In genomic region chr15:66897381-66897780, GRCh38 we compare ENCODE assay signal across 18 cellular contexts.
DNase-seq lines count a peak whose midpoint lies in the region; ATAC-seq and TF ChIP-seq lines count a peak whose summit lies in the region.
"Had no signal": no experiment of that assay in that cellular context is flagged by ENCODE, and none has a peak within 500 bp of the region (broad histone marks: within the 10 kb centered on the region; RNA-seq: fewer than 3 reads in every experiment).

No MANE protein-coding gene starts in this region.

- H3K27ac ChIP-seq in SK-N-MC: 0 out of 2 replicates have a peak overlapping the region, but pooled peaks have one; percentile 33
- H3K27ac ChIP-seq in vagina: no peak overlapping the region
- H3K27ac ChIP-seq: 22Rv1, HL-60 had no signal

- no peaks in the 10 kb centered on the region for H3K36me3 ChIP-seq in SK-N-MC (ENCODE audit: insufficient read depth, low read length)
- H3K36me3 ChIP-seq in vagina: no peaks in the 10 kb centered on the region
- H3K36me3 ChIP-seq: BE2C had no signal

- no peaks in the 10 kb centered on the region for H3K4me1 ChIP-seq in vagina
- H3K4me1 ChIP-seq: BE2C had no signal

- no peaks in the 10 kb centered on the region for H3K27me3 ChIP-seq in vagina
- H3K27me3 ChIP-seq: BE2C had no signal

- H3K9ac ChIP-seq in SK-N-MC (ENCODE audit: insufficient read length): no peak overlapping the region

- no peak overlapping the region for H3K4me3 ChIP-seq in SK-N-MC
- H3K4me3 ChIP-seq in vagina: no peak overlapping the region
- H3K4me3 ChIP-seq: A549, GM23338 had no signal

- intact Hi-C loops in vagina (cut with DNase I): no loop called here

- DNase-seq in activated effector memory CD4-positive, alpha-beta T cell treated with anti-CD3 and anti-CD28 coated beads, Interleukin-2, amount 50 U/mL, for 16 hours: peak; percentile 49
- no peak for DNase-seq in activated effector memory CD4-positive, alpha-beta T cell treated with Interleukin-2 at 50 U/mL for 16 hours
- no peak for DNase-seq in SK-N-MC (ENCODE audit: low read depth, low spot score)
- DNase-seq in omental fat pad (ENCODE audit: low spot score): no peak
- peak; percentile 25 to 37 for DNase-seq in vagina (ENCODE audit: extremely low spot score in 2 of 2)
- no peak for DNase-seq in AML-193 (lab: John Stamatoyannopoulos, UW)
- no peak for DNase-seq in NCI-H2171 treated with DMSO at 0.1 percent for 48 hours (lab: John Stamatoyannopoulos, UW)
- DNase-seq in OCI-M2 (lab: John Stamatoyannopoulos, UW; ENCODE audit: unreplicated experiment): no peak
- DNase-seq: BE2C; C1 segment of cervical spinal cord; Caco-2; CD4-positive, alpha-beta T cell; HCEC 1CT; IMR-90 had no signal

- TF ChIP-seq CTCF in omental fat pad (IDR thresholded peaks at IDR 0.05) (no peak), vagina (IDR thresholded peaks at IDR 0.05) (no peak)

- no peak for TF ChIP-seq POLR2A in vagina (IDR thresholded peaks at IDR 0.05)

- H3K9me3 ChIP-seq in SK-N-MC (ENCODE audit: low read depth, low read length): no peaks in the 10 kb centered on the region
- no peaks in the 10 kb centered on the region for H3K9me3 ChIP-seq in vagina
- H3K9me3 ChIP-seq: A549, BE2C, Caco-2 had no signal

- ATAC-seq in omental fat pad (ENCODE audit: low FRiP score): peak; percentile 32
- ATAC-seq: GM23338 had no signal

Comparison
In these comparisons a context has a peak if more than half of its experiments do, and no peak if none do; other contexts are left out.
1. DNase-seq: peak in activated effector memory CD4-positive, alpha-beta T cell treated with anti-CD3 and anti-CD28 coated beads, Interleukin-2, amount 50 U/mL, for 16 hours (single experiment) and vagina (2 of 2); none in activated effector memory CD4-positive, alpha-beta T cell treated with Interleukin-2 at 50 U/mL for 16 hours (single experiment), SK-N-MC (single experiment), omental fat pad (single experiment), AML-193 (0 of 2), NCI-H2171 treated with DMSO at 0.1 percent for 48 hours (single experiment) and OCI-M2 (single experiment).